ENCODE assay signal across 24 cellular contexts in genomic region chr15:91634163-91634562, GRCh38.
"Had no signal": no experiment of that assay in that cellular context is flagged by ENCODE, and none has a peak within 500 bp of the region (broad histone marks: within the 10 kb centered on the region; RNA-seq: fewer than 3 reads in every experiment).

No MANE protein-coding gene starts in this region.

- H3K27ac Mint-ChIP-seq: activated CD4-positive, alpha-beta memory T cell treated with anti-CD3 and anti-CD28 coated beads for 36 hours; activated CD4-positive, alpha-beta T cell treated with anti-CD3 and anti-CD28 coated beads, Interleukin-2, amount 10 ng/mL, durations not matched to agents 7 days and 5 days; activated naive CD4-positive, alpha-beta T cell treated with anti-CD3 and anti-CD28 coated beads, Interleukin-2, amount 10 ng/mL, durations not matched to agents 7 days and 5 days; activated naive CD8-positive, alpha-beta T cell treated with anti-CD3 and anti-CD28 coated beads for 36 hours; activated T-cell treated with anti-CD3 and anti-CD28 coated beads, Interleukin-2, amount 50 U/mL, for 72 hours; activated T-helper 2 cell treated with anti-CD3 and anti-CD28 coated beads, Interferon-gamma antibody, Interleukin-2, Interleukin-4, amounts not matched to agents 10 μg/mL and 5 μg/mL and 100 μg/mL, durations not matched to agents 14 hours and 24 hours and 36 hours had no signal

- ATAC-seq: activated T-cell treated with anti-CD3 and anti-CD28 coated beads, Interleukin-2, amount 50 U/mL, for 72 hours; Panc1; Right ventricle myocardium inferior had no signal

- DNase-seq: activated CD4-positive, alpha-beta memory T cell treated with anti-CD3 and anti-CD28 coated beads for 36 hours; activated CD4-positive, alpha-beta T cell treated with anti-CD3 and anti-CD28 coated beads, Interleukin-2, amount 10 ng/mL, durations not matched to agents 7 days and 5 days; activated CD4-positive, CD25-positive, alpha-beta regulatory T cell; activated gamma-delta T cell treated with Interleukin-2 at 50 U/mL for 16 hours; activated naive CD4-positive, alpha-beta T cell treated with anti-CD3 and anti-CD28 coated beads, Interleukin-2, amount 10 ng/mL, durations not matched to agents 7 days and 5 days; activated naive CD8-positive, alpha-beta T cell treated with anti-CD3 and anti-CD28 coated beads for 36 hours; activated T-cell treated with anti-CD3 and anti-CD28 coated beads for 4 hours; activated T-cell treated with anti-CD3 and anti-CD28 coated beads, Interleukin-2, amount 50 U/mL, for 72 hours; anterior cingulate cortex; cerebellar nuclear complex; Kasumi-1; NCI-H1105 treated with DMSO at 0.1 percent for 48 hours; NCI-H1436 treated with DMSO at 0.1 percent for 48 hours; NCI-H1930; NCI-H2171; NCI-H226; NCI-H526; NCI-H82; OCI-M1; RPMI8226; T-helper 1 cell had no signal

- H3K4me1 Mint-ChIP-seq: activated CD4-positive, alpha-beta T cell treated with anti-CD3 and anti-CD28 coated beads, Interleukin-2, amount 10 ng/mL, durations not matched to agents 7 days and 5 days; activated naive CD4-positive, alpha-beta T cell treated with anti-CD3 and anti-CD28 coated beads, Interleukin-2, amount 10 ng/mL, durations not matched to agents 7 days and 5 days; activated naive CD8-positive, alpha-beta T cell treated with anti-CD3 and anti-CD28 coated beads for 36 hours had no signal

- H3K27me3 Mint-ChIP-seq: activated naive CD8-positive, alpha-beta T cell treated with anti-CD3 and anti-CD28 coated beads for 36 hours had no signal

- H3K9me3 Mint-ChIP-seq: activated T-helper 2 cell treated with anti-CD3 and anti-CD28 coated beads, Interferon-gamma antibody, Interleukin-2, Interleukin-4, amounts not matched to agents 10 μg/mL and 5 μg/mL and 100 μg/mL, durations not matched to agents 14 hours and 24 hours and 36 hours had no signal

- H3K36me3 Mint-ChIP-seq: activated CD4-positive, alpha-beta memory T cell treated with anti-CD3 and anti-CD28 coated beads for 36 hours; activated naive CD4-positive, alpha-beta T cell treated with anti-CD3 and anti-CD28 coated beads, Interleukin-2, amount 10 ng/mL, durations not matched to agents 7 days and 5 days; activated naive CD8-positive, alpha-beta T cell treated with anti-CD3 and anti-CD28 coated beads for 36 hours had no signal

- H3K4me3 Mint-ChIP-seq: activated CD4-positive, alpha-beta memory T cell treated with anti-CD3 and anti-CD28 coated beads for 36 hours; activated CD4-positive, alpha-beta T cell treated with anti-CD3 and anti-CD28 coated beads, Interleukin-2, amount 10 ng/mL, durations not matched to agents 7 days and 5 days; activated naive CD4-positive, alpha-beta T cell treated with anti-CD3 and anti-CD28 coated beads, Interleukin-2, amount 10 ng/mL, durations not matched to agents 7 days and 5 days; activated naive CD8-positive, alpha-beta T cell treated with anti-CD3 and anti-CD28 coated beads for 36 hours; activated T-cell treated with anti-CD3 and anti-CD28 coated beads, Interleukin-2, amount 50 U/mL, for 72 hours had no signal
